ENCODE assay signal across 26 cellular contexts in the genomic region with DNA sequence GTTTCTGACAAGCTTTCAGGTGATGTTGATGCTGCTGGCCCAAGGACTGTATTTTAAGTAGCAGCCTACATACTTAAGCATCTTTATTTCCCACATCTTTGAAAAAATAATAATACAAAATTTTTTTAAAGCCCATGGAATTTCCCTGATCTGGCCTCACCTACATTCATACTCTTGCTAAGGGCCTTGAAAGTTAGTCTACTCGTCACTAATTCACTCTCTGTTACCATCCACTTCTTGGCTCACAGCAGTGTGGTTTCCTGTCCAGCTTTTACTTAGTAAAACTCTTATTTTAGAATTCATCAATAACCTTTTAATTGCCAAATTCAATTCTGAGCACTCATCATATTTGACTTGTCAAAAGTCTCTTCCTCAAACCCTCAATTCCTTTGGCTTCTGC. TPM values are rescaled to one million over a fixed set of nuclear protein-coding genes. Genes with fewer than 3 reads are reported as not detected.
A peak's percentile ranks its signal among the peaks of the same experiment; 100 is the strongest.
DNase-seq lines count a peak whose midpoint lies in the region; ATAC-seq, FAIRE-seq and TF ChIP-seq lines count a peak whose summit lies in the region.
"Had no signal": no experiment of that assay in that cellular context is flagged by ENCODE, and none has a peak within 500 bp of the region (broad histone marks: within the 10 kb centered on the region; RNA-seq: fewer than 3 reads in every experiment).

No MANE protein-coding gene starts in this region.

- TF ChIP-seq CTCF in dorsolateral prefrontal cortex (IDR thresholded peaks at IDR 0.05 in 54 of 56, conservative IDR thresholded peaks at IDR 0.05 in 2 of 56; ENCODE audit: low read depth in 1 of 56, partially characterized antibody in 56 of 56) (no peak), pancreas (IDR thresholded peaks at IDR 0.05) (no peak)

- no peak for DNase-seq in activated T-cell treated with anti-CD3 and anti-CD28 coated beads, Interleukin-2, amount 50 U/mL, for 72 hours
- DNase-seq in activated T-cell treated with anti-CD3 and anti-CD28 coated beads for 4 hours (no peak), dorsolateral prefrontal cortex (no peak), pancreas (no peak), GM19239 (ENCODE audit: insufficient read length, low spot score) (no peak)
- DNase-seq in activated CD4-positive, alpha-beta memory T cell treated with anti-CD3 and anti-CD28 coated beads for 36 hours = no peak
- no peak for DNase-seq in stimulated activated effector memory CD8-positive, alpha-beta T cell treated with anti-CD3 and anti-CD28 coated beads, Interleukin-12 subunit alpha, Interleukin-12 subunit beta, amount 100 ng/mL, for 72 hours (ENCODE audit: low spot score in 2 of 2)
- DNase-seq: ACHN; activated naive CD4-positive, alpha-beta T cell treated with anti-CD3 and anti-CD28 coated beads, Interleukin-2, amount 10 ng/mL, durations not matched to agents 7 days and 5 days; DMS79; foreskin keratinocyte; hypothalamus; kidney; mammary epithelial cell; MM.1S; NCI-H146; NCI-H774; SHP77 treated with DMSO at 0.1 percent for 48 hours; stimulated activated CD4-positive, alpha-beta T cell treated with anti-CD3 and anti-CD28 coated beads, Interleukin-4, amount 100 ng/mL, for 1 hour; WERI-Rb-1 had no signal

- H3K9me3 Mint-ChIP-seq in activated T-cell treated with anti-CD3 and anti-CD28 coated beads, Interleukin-2, amount 50 U/mL, for 72 hours = no peaks in the 10 kb centered on the region
- H3K9me3 Mint-ChIP-seq in activated CD4-positive, alpha-beta memory T cell treated with anti-CD3 and anti-CD28 coated beads for 36 hours = no peaks in the 10 kb centered on the region
- H3K9me3 Mint-ChIP-seq in stimulated activated effector memory CD8-positive, alpha-beta T cell treated with anti-CD3 and anti-CD28 coated beads, Interleukin-12 subunit alpha, Interleukin-12 subunit beta, amount 100 ng/mL, for 72 hours = no peaks in the 10 kb centered on the region
- H3K9me3 Mint-ChIP-seq: activated naive CD4-positive, alpha-beta T cell treated with anti-CD3 and anti-CD28 coated beads, Interleukin-2, amount 10 ng/mL, durations not matched to agents 7 days and 5 days had no signal

- FAIRE-seq in pancreas (lab: Jason Lieb, UNC) = no peak
- FAIRE-seq in GM19239 (lab: Jason Lieb, UNC) = no peak
- FAIRE-seq: kidney had no signal

- H3K36me3 Mint-ChIP-seq in activated T-cell treated with anti-CD3 and anti-CD28 coated beads, Interleukin-2, amount 50 U/mL, for 72 hours (ENCODE audit: insufficient read depth in 2 of 2) = peaks cover 12 to 49% of the 10 kb centered on the region in 2 donors
- peaks cover 47% of the 10 kb centered on the region for H3K36me3 Mint-ChIP-seq in activated CD4-positive, alpha-beta memory T cell treated with anti-CD3 and anti-CD28 coated beads for 36 hours
- peaks cover 100% of the 10 kb centered on the region for H3K36me3 Mint-ChIP-seq in stimulated activated effector memory CD8-positive, alpha-beta T cell treated with anti-CD3 and anti-CD28 coated beads, Interleukin-12 subunit alpha, Interleukin-12 subunit beta, amount 100 ng/mL, for 72 hours

- H3K27ac ChIP-seq in dorsolateral prefrontal cortex (peak overlapping the region in 58 of 59 donors; percentile 23 to 100 (median 97)), pancreas (no peak overlapping the region)
- H3K27ac ChIP-seq: foreskin keratinocyte, HL-60, suprapubic skin, WERI-Rb-1 had no signal

- POLR2A ChIA-PET in activated CD4-positive, alpha-beta memory T cell treated with anti-CD3 and anti-CD28 coated beads for 36 hours (lab: Charles Lee) = no interaction called here

- no peak overlapping the region for H3K4me3 ChIP-seq in dorsolateral prefrontal cortex
- no peak overlapping the region for H3K4me3 ChIP-seq in pancreas
- H3K4me3 ChIP-seq: breast epithelium, smooth muscle cell, suprapubic skin had no signal

- WGBS in pancreas, 2 donors = 61% methylated on average over 1 of the region's 1 CpG

- H3K27me3 Mint-ChIP-seq in activated T-cell treated with anti-CD3 and anti-CD28 coated beads, Interleukin-2, amount 50 U/mL, for 72 hours (ENCODE audit: low read depth) = no peaks in the 10 kb centered on the region
- no peaks in the 10 kb centered on the region for H3K27me3 Mint-ChIP-seq in activated CD4-positive, alpha-beta memory T cell treated with anti-CD3 and anti-CD28 coated beads for 36 hours
- H3K27me3 Mint-ChIP-seq: activated naive CD4-positive, alpha-beta T cell treated with anti-CD3 and anti-CD28 coated beads, Interleukin-2, amount 10 ng/mL, durations not matched to agents 7 days and 5 days; progenitor cell of endocrine pancreas had no signal

- ATAC-seq in activated T-cell treated with anti-CD3 and anti-CD28 coated beads, Interleukin-2, amount 50 U/mL, for 72 hours (replicated peaks in 1 of 2) = no peak
- no peak for ATAC-seq in stimulated activated effector memory CD8-positive, alpha-beta T cell treated with anti-CD3 and anti-CD28 coated beads, Interleukin-12 subunit alpha, Interleukin-12 subunit beta, amount 100 ng/mL, for 72 hours
- ATAC-seq in pancreas (no peak), HG03108 (IDR thresholded peaks at IDR 0.05; ENCODE audit: unreplicated experiment) (no peak)
- ATAC-seq: foreskin keratinocyte had no signal

- peaks cover 0 to 35% (median 13%) of the 10 kb centered on the region in 3 donors for H3K36me3 ChIP-seq in pancreas

- H3K4me3 Mint-ChIP-seq in activated T-cell treated with anti-CD3 and anti-CD28 coated beads, Interleukin-2, amount 50 U/mL, for 72 hours = no peak overlapping the region
- no peak overlapping the region for H3K4me3 Mint-ChIP-seq in activated CD4-positive, alpha-beta memory T cell treated with anti-CD3 and anti-CD28 coated beads for 36 hours
- H3K4me3 Mint-ChIP-seq in stimulated activated effector memory CD8-positive, alpha-beta T cell treated with anti-CD3 and anti-CD28 coated beads, Interleukin-12 subunit alpha, Interleukin-12 subunit beta, amount 100 ng/mL, for 72 hours = no peak overlapping the region
- H3K4me3 Mint-ChIP-seq: activated naive CD4-positive, alpha-beta T cell treated with anti-CD3 and anti-CD28 coated beads, Interleukin-2, amount 10 ng/mL, durations not matched to agents 7 days and 5 days had no signal

- CTCF ChIA-PET in activated CD4-positive, alpha-beta memory T cell treated with anti-CD3 and anti-CD28 coated beads for 36 hours (lab: Charles Lee) = interaction anchor here (0.8 to 2.0 kb wide), 5 partner anchors 8 to 177 kb away, joined by 3 to 9 read pairs (median 3); no protein-coding TSS in a partner anchor

- H3K27me3 ChIP-seq in dorsolateral prefrontal cortex (no peaks in the 10 kb centered on the region), pancreas (no peaks in the 10 kb centered on the region)
- H3K27me3 ChIP-seq: breast epithelium, foreskin keratinocyte, suprapubic skin had no signal

- intact Hi-C loops in activated CD4-positive, alpha-beta memory T cell treated with anti-CD3 and anti-CD28 coated beads for 36 hours (cut with micrococcal nuclease) = no loop called here
- intact Hi-C loops in dorsolateral prefrontal cortex (cut with DNase I) = no loop called here
- intact Hi-C loops in pancreas (cut with DNase I) = no loop called here

- peaks cover 0 to under 1% (median 0%) of the 10 kb centered on the region in 3 donors for H3K4me1 ChIP-seq in pancreas
- H3K4me1 ChIP-seq: breast epithelium, foreskin keratinocyte had no signal

- H3K9me3 ChIP-seq in pancreas = no peaks in the 10 kb centered on the region
- H3K9me3 ChIP-seq: breast epithelium, suprapubic skin had no signal

- no peaks in the 10 kb centered on the region for H3K4me1 Mint-ChIP-seq in activated T-cell treated with anti-CD3 and anti-CD28 coated beads, Interleukin-2, amount 50 U/mL, for 72 hours (ENCODE audit: low read depth)
- peaks cover 11% of the 10 kb centered on the region for H3K4me1 Mint-ChIP-seq in activated CD4-positive, alpha-beta memory T cell treated with anti-CD3 and anti-CD28 coated beads for 36 hours (ENCODE audit: low read depth)
- peaks cover 20% of the 10 kb centered on the region for H3K4me1 Mint-ChIP-seq in stimulated activated effector memory CD8-positive, alpha-beta T cell treated with anti-CD3 and anti-CD28 coated beads, Interleukin-12 subunit alpha, Interleukin-12 subunit beta, amount 100 ng/mL, for 72 hours

- peak overlapping the region; percentile 40 for H3K27ac Mint-ChIP-seq in activated T-cell treated with anti-CD3 and anti-CD28 coated beads, Interleukin-2, amount 50 U/mL, for 72 hours
- peak overlapping the region; percentile 26 for H3K27ac Mint-ChIP-seq in activated CD4-positive, alpha-beta memory T cell treated with anti-CD3 and anti-CD28 coated beads for 36 hours
- peak overlapping the region; percentile 78 for H3K27ac Mint-ChIP-seq in stimulated activated effector memory CD8-positive, alpha-beta T cell treated with anti-CD3 and anti-CD28 coated beads, Interleukin-12 subunit alpha, Interleukin-12 subunit beta, amount 100 ng/mL, for 72 hours
- H3K27ac Mint-ChIP-seq: progenitor cell of endocrine pancreas had no signal

RNA-seq across cellular contexts. Expression of a gene that starts 59.3 kb away (rescaled TPM):
- total RNA-seq in activated T-cell treated with anti-CD3 and anti-CD28 coated beads, Interleukin-2, amount 50 U/mL, for 72 hours = 10 to 100 TPM; 73.2 to 77.3 TPM
- 10 to 100 TPM; 34.7 to 37.8 TPM for total RNA-seq in activated CD4-positive, alpha-beta memory T cell treated with anti-CD3 and anti-CD28 coated beads for 36 hours
- total RNA-seq in dorsolateral prefrontal cortex (100 to 1,000 TPM in 1 of 120 experiments, 10 to 100 TPM in 119; 33.6 to 101 (median 56.1) TPM), pancreas (10 to 100 TPM; 10.0 to 17.6 (median 11.9) TPM)
- 10 to 100 TPM in 1 of 2 donors, 1 to 10 TPM in 1; 7.1 to 11.1 TPM for polyA plus RNA-seq in pancreas

Comparison
In these comparisons a context has a peak if more than half of its experiments do, and no peak if none do; other contexts are left out.
1. H3K27ac Mint-ChIP-seq: peak in every context shown above with its lines; median percentile 78 in stimulated activated effector memory CD8-positive, alpha-beta T cell treated with anti-CD3 and anti-CD28 coated beads, Interleukin-12 subunit alpha, Interleukin-12 subunit beta, amount 100 ng/mL, for 72 hours; 40 in activated T-cell treated with anti-CD3 and anti-CD28 coated beads, Interleukin-2, amount 50 U/mL, for 72 hours; 26 in activated CD4-positive, alpha-beta memory T cell treated with anti-CD3 and anti-CD28 coated beads for 36 hours.
2. H3K27ac ChIP-seq: peak in dorsolateral prefrontal cortex (58 of 59); none in pancreas (0 of 4).